22 cellular contexts compared by ENCODE assay signal in genomic region chrX:68343551-68343950, GRCh38.
"Had no signal": no experiment of that assay in that cellular context is flagged by ENCODE, and none has a peak within 500 bp of the region (broad histone marks: within the 10 kb centered on the region; RNA-seq: fewer than 3 reads in every experiment).

No MANE protein-coding gene starts in this region.

- H3K27me3 Mint-ChIP-seq: effector memory CD8-positive, alpha-beta T cell; stimulated activated memory B cell treated with anti-CD40 and anti-IgM and Interleukin-4, amounts not matched to agents 10 μg/mL and 1 μg/mL and 100 μg/mL, for 72 hours; type B pancreatic cell had no signal

- H3K4me1 Mint-ChIP-seq: natural killer cell; stimulated activated memory B cell treated with anti-CD40 and anti-IgM and Interleukin-4, amounts not matched to agents 10 μg/mL and 1 μg/mL and 100 μg/mL, for 72 hours had no signal

- H3K4me3 ChIP-seq: gastroesophageal sphincter, heart right ventricle, lower lobe of right lung, prostate gland, right atrium auricular region, testis, tibial artery had no signal

- H3K9me3 Mint-ChIP-seq: effector memory CD8-positive, alpha-beta T cell had no signal

- H3K9me3 ChIP-seq: gastroesophageal sphincter, heart right ventricle, lower lobe of right lung, prostate gland, right atrium auricular region, testis, tibial artery had no signal

- H3K4me1 ChIP-seq: foreskin keratinocyte, gastroesophageal sphincter, prostate gland, right atrium auricular region, testis, tibial artery had no signal

- ATAC-seq: effector memory CD8-positive, alpha-beta T cell; foreskin keratinocyte; gastroesophageal sphincter; heart right ventricle; left ventricle myocardium superior; lower lobe of right lung; natural killer cell; sciatic nerve; stimulated activated memory B cell treated with anti-CD40 and anti-IgM and Interleukin-4, amounts not matched to agents 10 μg/mL and 1 μg/mL and 100 μg/mL, for 72 hours; stimulated activated naive CD8-positive, alpha-beta T cell treated with anti-CD3 and anti-CD28 coated beads, Interleukin-15, Interleukin-2, amounts not matched to agents 100 U/mL and 50 U/mL, for 24 hours had no signal

- H3K27ac Mint-ChIP-seq: effector memory CD8-positive, alpha-beta T cell; natural killer cell; stimulated activated memory B cell treated with anti-CD40 and anti-IgM and Interleukin-4, amounts not matched to agents 10 μg/mL and 1 μg/mL and 100 μg/mL, for 72 hours; type B pancreatic cell had no signal

- H3K36me3 ChIP-seq: gastroesophageal sphincter, heart right ventricle, lower lobe of right lung, prostate gland, right atrium auricular region, tibial artery had no signal

- H3K27me3 ChIP-seq: foreskin keratinocyte, gastroesophageal sphincter, right atrium auricular region, testis, tibial artery had no signal

- DNase-seq: cortex of kidney; effector memory CD8-positive, alpha-beta T cell; foreskin keratinocyte; heart right ventricle; hippocampal formation; left ventricle myocardium superior; lower lobe of right lung; natural killer cell; stimulated activated CD4-positive, alpha-beta T cell treated with anti-CD3 and anti-CD28 coated beads, Interleukin-2, amount 100 ng/mL, for 24 hours; stimulated activated CD4-positive, alpha-beta T cell treated with anti-CD3 and anti-CD28 coated beads, Interleukin-4, amount 100 ng/mL, for 24 hours; stimulated activated naive CD8-positive, alpha-beta T cell treated with anti-CD3 and anti-CD28 coated beads, Interleukin-15, Interleukin-2, amounts not matched to agents 100 U/mL and 50 U/mL, for 24 hours; substantia nigra; testis; tibial artery had no signal

- FAIRE-seq: endometrium, keratinocyte had no signal

- H3K36me3 Mint-ChIP-seq: natural killer cell; stimulated activated memory B cell treated with anti-CD40 and anti-IgM and Interleukin-4, amounts not matched to agents 10 μg/mL and 1 μg/mL and 100 μg/mL, for 72 hours; type B pancreatic cell had no signal

- H3K27ac ChIP-seq: foreskin keratinocyte, gastroesophageal sphincter, heart right ventricle, lower lobe of right lung, prostate gland, right atrium auricular region, testis, tibial artery had no signal

- H3K4me3 Mint-ChIP-seq: effector memory CD8-positive, alpha-beta T cell; natural killer cell; stimulated activated memory B cell treated with anti-CD40 and anti-IgM and Interleukin-4, amounts not matched to agents 10 μg/mL and 1 μg/mL and 100 μg/mL, for 72 hours; type B pancreatic cell had no signal
